In the genomic region with DNA sequence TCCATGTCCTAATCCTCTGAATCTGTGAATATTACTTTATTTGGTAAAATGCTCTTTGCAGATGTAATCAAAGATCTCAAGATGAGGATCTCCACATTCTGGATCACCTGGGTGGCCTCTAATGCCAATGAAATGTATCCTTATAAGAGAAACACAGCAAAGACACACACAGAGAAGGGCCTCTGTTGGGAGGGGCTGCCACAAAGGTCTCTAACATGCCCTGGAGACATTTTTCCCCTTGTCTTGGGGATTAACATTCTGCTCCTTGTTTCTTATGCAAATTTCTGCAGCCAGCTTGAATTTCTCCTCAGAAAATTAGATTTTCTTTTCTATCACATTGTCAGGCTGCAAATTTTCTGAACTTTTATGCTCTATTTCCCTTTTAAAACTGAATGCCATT, we compare ENCODE assay signal across 14 cellular contexts. TPM values are rescaled to one million over a fixed set of nuclear protein-coding genes. Genes with fewer than 3 reads are reported as not detected.
"Had no signal": no experiment of that assay in that cellular context is flagged by ENCODE, and none has a peak within 500 bp of the region (broad histone marks: within the 10 kb centered on the region; RNA-seq: fewer than 3 reads in every experiment).

No MANE protein-coding gene starts in this region.

RNA-seq across cellular contexts. Expression of a gene that starts 17.3 kb away (rescaled TPM):
- total RNA-seq: activated B cell treated with CpG ODN at 0.5 μM for 24 hours; activated CD4-positive, alpha-beta memory T cell treated with anti-CD3 and anti-CD28 coated beads for 36 hours; activated CD4-positive, alpha-beta memory T cell treated with anti-CD3 and anti-CD28 coated beads, Interleukin-2, amount 10 ng/mL, durations not matched to agents 7 days and 5 days; activated CD4-positive, alpha-beta T cell treated with anti-CD3 and anti-CD28 coated beads for 36 hours; activated CD4-positive, alpha-beta T cell treated with anti-CD3 and anti-CD28 coated beads, Interleukin-2, amount 10 ng/mL, durations not matched to agents 24 days and 14 days; activated CD4-positive, alpha-beta T cell treated with anti-CD3 and anti-CD28 coated beads, Interleukin-2, amount 10 ng/mL, durations not matched to agents 7 days and 5 days; activated CD8-positive, alpha-beta memory T cell treated with anti-CD3 and anti-CD28 coated beads for 36 hours; activated CD8-positive, alpha-beta memory T cell treated with anti-CD3 and anti-CD28 coated beads, Interleukin-2, amount 10 ng/mL, durations not matched to agents 7 days and 5 days; activated CD8-positive, alpha-beta T cell treated with anti-CD3 and anti-CD28 coated beads for 36 hours; activated CD8-positive, alpha-beta T cell treated with anti-CD3 and anti-CD28 coated beads, Interleukin-2, amount 10 ng/mL, durations not matched to agents 7 days and 5 days; T-helper 1 cell treated with Interleukin-12 subunit alpha and Interleukin-12 subunit beta and Interleukin-4 antibody, amounts not matched to agents 30 ng/mL and 1 ng/mL, for 36 hours; T-helper 17 cell; T-helper 2 cell treated with Interferon-gamma antibody and Interleukin-4, amounts not matched to agents 100 ng/mL and 5 ng/mL, for 36 hours; WTC11 had no signal
